ENCODE assay signal across 12 cellular contexts in genomic region chr1:236534164-236534651, GRCh38. TPM values are rescaled to one million over a fixed set of nuclear protein-coding genes. Genes with fewer than 3 reads are reported as not detected.
A peak's percentile ranks its signal among the peaks of the same experiment; 100 is the strongest.
DNase-seq lines count a peak whose midpoint lies in the region; ATAC-seq, FAIRE-seq and TF ChIP-seq lines count a peak whose summit lies in the region.
"Had no signal": no experiment of that assay in that cellular context is flagged by ENCODE, and none has a peak within 500 bp of the region (broad histone marks: within the 10 kb centered on the region; RNA-seq: fewer than 3 reads in every experiment).

No MANE protein-coding gene starts in this region.

- peak overlapping the region; percentile 81 for H3K27ac Mint-ChIP-seq in activated CD4-positive, alpha-beta memory T cell treated with anti-CD3 and anti-CD28 coated beads, Interleukin-2, amount 10 ng/mL, durations not matched to agents 7 days and 5 days

- POLR2A ChIA-PET in activated CD4-positive, alpha-beta memory T cell treated with anti-CD3 and anti-CD28 coated beads, Interleukin-2, amount 10 ng/mL, durations not matched to agents 7 days and 5 days (lab: Charles Lee), result interaction anchor here (1.2 to 1.9 kb wide), 6 partner anchors 10 to 71 kb away, joined by 3 to 18 read pairs (median 8); partner anchors contain the start of genes HEATR1 and LGALS8

- peaks cover 73% of the 10 kb centered on the region for H3K36me3 Mint-ChIP-seq in activated CD4-positive, alpha-beta memory T cell treated with anti-CD3 and anti-CD28 coated beads, Interleukin-2, amount 10 ng/mL, durations not matched to agents 7 days and 5 days (ENCODE audit: low read depth)

- H3K9me3 Mint-ChIP-seq in activated CD4-positive, alpha-beta memory T cell treated with anti-CD3 and anti-CD28 coated beads, Interleukin-2, amount 10 ng/mL, durations not matched to agents 7 days and 5 days, result no peaks in the 10 kb centered on the region

- CTCF ChIA-PET in activated CD4-positive, alpha-beta memory T cell treated with anti-CD3 and anti-CD28 coated beads, Interleukin-2, amount 10 ng/mL, durations not matched to agents 7 days and 5 days (lab: Charles Lee), result interaction anchor here (1.0 to 1.4 kb wide), 3 partner anchors 8 to 10 kb away, joined by 3 to 4 read pairs (median 4); partner anchors contain the start of gene LGALS8

- H3K4me3 Mint-ChIP-seq in activated CD4-positive, alpha-beta memory T cell treated with anti-CD3 and anti-CD28 coated beads, Interleukin-2, amount 10 ng/mL, durations not matched to agents 7 days and 5 days, result peak overlapping the region; percentile 22

- no peak for TF ChIP-seq CTCF in epithelial cell of esophagus (IDR thresholded peaks at IDR 0.05; ENCODE audit: insufficient read depth, low read depth, low read length, missing control alignments)

- H3K27me3 Mint-ChIP-seq in activated CD4-positive, alpha-beta memory T cell treated with anti-CD3 and anti-CD28 coated beads, Interleukin-2, amount 10 ng/mL, durations not matched to agents 7 days and 5 days, result no peaks in the 10 kb centered on the region

- peaks cover 53% of the 10 kb centered on the region for H3K4me1 Mint-ChIP-seq in activated CD4-positive, alpha-beta memory T cell treated with anti-CD3 and anti-CD28 coated beads, Interleukin-2, amount 10 ng/mL, durations not matched to agents 7 days and 5 days

- DNase-seq in HTR-8/SVneo (ENCODE audit: insufficient read length, low spot score), result peak; percentile 33
- DNase-seq in activated CD4-positive, alpha-beta memory T cell treated with anti-CD3 and anti-CD28 coated beads, Interleukin-2, amount 10 ng/mL, durations not matched to agents 7 days and 5 days, result peak; percentile 57
- DNase-seq in epithelial cell of esophagus (ENCODE audit: low read depth), result peak; percentile 67
- DNase-seq in stimulated activated CD4-positive, alpha-beta T cell treated with anti-CD3 and anti-CD28 coated beads, Interleukin-4, amount 100 ng/mL, for 48 hours (ENCODE audit: low read depth in 2 of 2), result peak; percentile 16 to 40
- no peak for DNase-seq in NCI-H748 treated with DMSO at 0.1 percent for 48 hours (lab: John Stamatoyannopoulos, UW)
- DNase-seq: NCI-H1092, SW 1271 had no signal

- FAIRE-seq in HTR-8/SVneo (lab: Jason Lieb, UNC), result no peak

- H3K4me3 ChIP-seq in epithelial cell of esophagus (ENCODE audit: low read length), result no peak overlapping the region
- H3K4me3 ChIP-seq: lung had no signal

- no peak for ATAC-seq in GM21360 (IDR thresholded peaks at IDR 0.05; ENCODE audit: unreplicated experiment)
- ATAC-seq in HG02759 (IDR thresholded peaks at IDR 0.05; ENCODE audit: unreplicated experiment), result no peak
- ATAC-seq in HG02852 (IDR thresholded peaks at IDR 0.05; ENCODE audit: unreplicated experiment), result no peak
- ATAC-seq: HCT116 had no signal

RNA-seq across cellular contexts. Expression of gene LGALS8, which starts 10.4 kb away (rescaled TPM):
- total RNA-seq in activated CD4-positive, alpha-beta memory T cell treated with anti-CD3 and anti-CD28 coated beads, Interleukin-2, amount 10 ng/mL, durations not matched to agents 7 days and 5 days, result 100 to 1,000 TPM; 145 to 146 TPM
